Comparison of ENCODE assay signal across 8 cellular contexts in genomic region chr22:38700789-38701628, GRCh38. TPM values are rescaled to one million over a fixed set of nuclear protein-coding genes. Genes with fewer than 3 reads are reported as not detected.
DNase-seq lines count a peak whose midpoint lies in the region; ATAC-seq, FAIRE-seq and TF ChIP-seq lines count a peak whose summit lies in the region.

Gene JOSD1, minus strand, starts transcription at chr22:38700943. Its CDS starts 956 bp downstream, at chr22:38699987.

- no peak for TF ChIP-seq CTCF in pancreas (IDR thresholded peaks at IDR 0.05)

- intact Hi-C loops in Right ventricle myocardium inferior (cut with DNase I) (no loop called here), pancreas (cut with DNase I) (no loop called here)

- peak within 1 kb of the TSS; percentile 97 for H3K27ac Mint-ChIP-seq in activated naive CD8-positive, alpha-beta T cell treated with anti-CD3 and anti-CD28 coated beads, Interleukin-2, amount 50 U/mL, for 24 hours

- H3K27me3 Mint-ChIP-seq in activated naive CD8-positive, alpha-beta T cell treated with anti-CD3 and anti-CD28 coated beads, Interleukin-2, amount 50 U/mL, for 24 hours = no peaks in the 10 kb centered on the region

- H3K36me3 ChIP-seq in pancreas (no peaks in the 10 kb centered on the region), thymus (ENCODE audit: control insufficient read depth, insufficient read depth) (no peaks in the 10 kb centered on the region)

- peaks cover 33% of the 10 kb centered on the region for H3K36me3 Mint-ChIP-seq in activated naive CD8-positive, alpha-beta T cell treated with anti-CD3 and anti-CD28 coated beads, Interleukin-2, amount 50 U/mL, for 24 hours (ENCODE audit: low read depth)

- peak within 1 kb of the TSS; percentile 92 for H3K4me3 Mint-ChIP-seq in activated naive CD8-positive, alpha-beta T cell treated with anti-CD3 and anti-CD28 coated beads, Interleukin-2, amount 50 U/mL, for 24 hours

- H3K9me3 ChIP-seq in pancreas (no peaks in the 10 kb centered on the region), thymus (ENCODE audit: control insufficient read depth) (no peaks in the 10 kb centered on the region)

- H3K4me1 ChIP-seq in pancreas = peaks cover 35 to 46% (median 43%) of the 10 kb centered on the region in 3 donors
- H3K4me1 ChIP-seq in thymus (ENCODE audit: control insufficient read depth, insufficient read depth, low read length) = peaks cover 36% of the 10 kb centered on the region

- 0 to 1% methylated on average over 59 to 94 of the region's 94 CpGs for WGBS in pancreas, 2 donors
- WGBS in thymus = under 1% methylated on average over 94 of the region's 94 CpGs

- no peak for FAIRE-seq in pancreas (lab: Jason Lieb, UNC)

- peak within 1 kb of the TSS; percentile 48 to 70 (median 62) for H3K4me3 ChIP-seq in pancreas
- peak within 1 kb of the TSS; percentile 89 for H3K4me3 ChIP-seq in thymus (ENCODE audit: low read length)

- no peaks in the 10 kb centered on the region for H3K9me3 Mint-ChIP-seq in activated naive CD8-positive, alpha-beta T cell treated with anti-CD3 and anti-CD28 coated beads, Interleukin-2, amount 50 U/mL, for 24 hours

- DNase-seq in GM04503 (ENCODE audit: low read depth) = peak; percentile 42
- DNase-seq in NCI-H128 (lab: John Stamatoyannopoulos, UW; ENCODE audit: unreplicated experiment) = peak; percentile 79
- peak; percentile 99 for DNase-seq in T follicular helper cell (ENCODE audit: low read depth)
- peak; percentile 100 for DNase-seq in activated naive CD8-positive, alpha-beta T cell treated with anti-CD3 and anti-CD28 coated beads, Interleukin-2, amount 50 U/mL, for 24 hours
- peak; percentile 98 for DNase-seq in Right ventricle myocardium inferior (ENCODE audit: missing footprints)
- peak; percentile 92 to 99 (median 96) for DNase-seq in pancreas

- H3K27me3 ChIP-seq in pancreas (no peaks in the 10 kb centered on the region), thymus (ENCODE audit: control insufficient read depth, insufficient read depth) (no peaks in the 10 kb centered on the region)

- H3K27ac ChIP-seq in pancreas = peak within 1 kb of the TSS; percentile 94 to 99 (median 97)
- peak within 1 kb of the TSS; percentile 99 for H3K27ac ChIP-seq in thymus (ENCODE audit: low read depth)

- ATAC-seq in HG02571 (IDR thresholded peaks at IDR 0.05; ENCODE audit: unreplicated experiment) = peak; percentile 28
- ATAC-seq in activated naive CD8-positive, alpha-beta T cell treated with anti-CD3 and anti-CD28 coated beads, Interleukin-2, amount 50 U/mL, for 24 hours = peak; percentile 44
- ATAC-seq in Right ventricle myocardium inferior = peak; percentile 55
- peak; percentile 58 to 76 (median 70) for ATAC-seq in pancreas

- H3K4me1 Mint-ChIP-seq in activated naive CD8-positive, alpha-beta T cell treated with anti-CD3 and anti-CD28 coated beads, Interleukin-2, amount 50 U/mL, for 24 hours = peaks cover 66% of the 10 kb centered on the region

RNA-seq across cellular contexts. Expression of gene JOSD1, which starts in this region (rescaled TPM):
- total RNA-seq in Right ventricle myocardium inferior = 17.5 TPM
- 10 to 100 TPM; 16.6 to 32.3 (median 22.2) TPM for total RNA-seq in pancreas
- 10 to 100 TPM; 10.9 to 16.8 TPM for polyA plus RNA-seq in pancreas
- 27.8 TPM for polyA plus RNA-seq in thymus

Comparison
In these comparisons a context has a peak if more than half of its experiments do, and no peak if none do; other contexts are left out.
1. Peak in every context shown above with its lines: DNase-seq, ATAC-seq, H3K4me3 ChIP-seq and H3K27ac ChIP-seq.
2. DNase-seq: peak in every context shown above with its lines; median percentile 100 in activated naive CD8-positive, alpha-beta T cell treated with anti-CD3 and anti-CD28 coated beads, Interleukin-2, amount 50 U/mL, for 24 hours; 99 in T follicular helper cell; 98 in Right ventricle myocardium inferior; 96 in pancreas; 79 in NCI-H128; 42 in GM04503.